9 cellular contexts compared by ENCODE assay signal in genomic region chr20:35490736-35491181, GRCh38. TPM values are rescaled to one million over a fixed set of nuclear protein-coding genes. Genes with fewer than 3 reads are reported as not detected.
DNase-seq lines count a peak whose midpoint lies in the region; ATAC-seq and TF ChIP-seq lines count a peak whose summit lies in the region.
"Had no signal": no experiment of that assay in that cellular context is flagged by ENCODE, and none has a peak within 500 bp of the region (broad histone marks: within the 10 kb centered on the region; RNA-seq: fewer than 3 reads in every experiment).

No MANE protein-coding gene starts in this region.

- H3K4me1 Mint-ChIP-seq in T-cell, result peaks cover 67 to 79% (median 74%) of the 10 kb centered on the region in 3 donors
- H3K4me1 Mint-ChIP-seq in activated naive CD8-positive, alpha-beta T cell treated with anti-CD3 and anti-CD28 coated beads, Interleukin-2, amount 10 ng/mL, durations not matched to agents 7 days and 5 days, result peaks cover 33% of the 10 kb centered on the region

- POLR2A ChIA-PET in T-cell (lab: Charles Lee), result interaction anchor here (0.5 to 1.3 kb wide), 5 partner anchors 9 to 360 kb away, joined by 3 to 7 read pairs (median 4); partner anchors contain the start of genes CEP250 (in 1 of the 2) and RBM39 (in 1 of the 2)
- POLR2A ChIA-PET in activated naive CD8-positive, alpha-beta T cell treated with anti-CD3 and anti-CD28 coated beads, Interleukin-2, amount 10 ng/mL, durations not matched to agents 7 days and 5 days (lab: Charles Lee), result interaction anchor here (0.7 to 3.7 kb wide), 22 partner anchors 11 to 464 kb away, joined by 3 to 30 read pairs (median 5); partner anchors contain the start of genes CEP250, CPNE1, ERGIC3 and MMP24OS

- peak overlapping the region in 17 of 21 experiments; percentile 7 to 89 (median 69) for H3K27ac ChIP-seq in skin epidermis
- H3K27ac ChIP-seq in prostate gland, result no peak overlapping the region

- intact Hi-C loops in prostate gland (cut with DNase I), result no loop called here

- TF ChIP-seq POLR2A in prostate gland (IDR thresholded peaks at IDR 0.05), result no peak

- no peaks in the 10 kb centered on the region for H3K9me3 Mint-ChIP-seq in T-cell
- H3K9me3 Mint-ChIP-seq in activated naive CD8-positive, alpha-beta T cell treated with anti-CD3 and anti-CD28 coated beads, Interleukin-2, amount 10 ng/mL, durations not matched to agents 7 days and 5 days, result no peaks in the 10 kb centered on the region

- H3K4me3 Mint-ChIP-seq in T-cell, result peak overlapping the region; percentile 96 to 99 (median 96)
- peak overlapping the region; percentile 99 for H3K4me3 Mint-ChIP-seq in activated naive CD8-positive, alpha-beta T cell treated with anti-CD3 and anti-CD28 coated beads, Interleukin-2, amount 10 ng/mL, durations not matched to agents 7 days and 5 days

- H3K36me3 ChIP-seq in prostate gland, result peaks cover 0 to 11% of the 10 kb centered on the region in 2 donors

- CTCF ChIA-PET in T-cell (lab: Charles Lee), result interaction anchor here in 1 of 2 donors (0.6 to 1.1 kb wide), 8 partner anchors 29 to 463 kb away, joined by 3 to 4 read pairs (median 3); partner anchors contain the start of genes CEP250 and SCAND1

- H3K9me3 ChIP-seq in prostate gland, result no peaks in the 10 kb centered on the region

- no peak for TF ChIP-seq CTCF in prostate gland (IDR thresholded peaks at IDR 0.05)

- ATAC-seq in GM18517 (IDR thresholded peaks at IDR 0.05; ENCODE audit: unreplicated experiment) (peak; percentile 94), HG02938 (IDR thresholded peaks at IDR 0.05; ENCODE audit: unreplicated experiment) (peak; percentile 89), T-cell (replicated peaks in 1 of 4) (peak; percentile 99 to 100 (median 100))
- ATAC-seq in activated naive CD8-positive, alpha-beta T cell treated with anti-CD3 and anti-CD28 coated beads, Interleukin-2, amount 10 ng/mL, durations not matched to agents 7 days and 5 days (ENCODE audit: low read depth), result peak; percentile 98

- peak; percentile 37 to 75 (median 56) for DNase-seq in T-cell
- peak; percentile 70 for DNase-seq in activated naive CD8-positive, alpha-beta T cell treated with anti-CD3 and anti-CD28 coated beads, Interleukin-2, amount 10 ng/mL, durations not matched to agents 7 days and 5 days
- no peak for DNase-seq in prostate gland (ENCODE audit: low spot score)
- no peak for DNase-seq in mesenteric fat pad (ENCODE audit: low spot score)
- no peak for DNase-seq in SW 1271 (lab: John Stamatoyannopoulos, UW)
- DNase-seq: IMR-90 had no signal

- peak overlapping the region; percentile 99 for H3K27ac Mint-ChIP-seq in T-cell
- H3K27ac Mint-ChIP-seq in activated naive CD8-positive, alpha-beta T cell treated with anti-CD3 and anti-CD28 coated beads, Interleukin-2, amount 10 ng/mL, durations not matched to agents 7 days and 5 days, result peak overlapping the region; percentile 99

- H3K4me3 ChIP-seq in skin epidermis (peak overlapping the region; percentile 24 to 45 (median 37)), prostate gland (no peak overlapping the region)

- peaks cover 44% of the 10 kb centered on the region for H3K36me3 Mint-ChIP-seq in T-cell
- H3K36me3 Mint-ChIP-seq in activated naive CD8-positive, alpha-beta T cell treated with anti-CD3 and anti-CD28 coated beads, Interleukin-2, amount 10 ng/mL, durations not matched to agents 7 days and 5 days, result peaks cover 47% of the 10 kb centered on the region

- H3K4me1 ChIP-seq in prostate gland (replicated peaks), result no peaks in the 10 kb centered on the region

- H3K27me3 Mint-ChIP-seq in T-cell, result no peaks in the 10 kb centered on the region
- H3K27me3 Mint-ChIP-seq in activated naive CD8-positive, alpha-beta T cell treated with anti-CD3 and anti-CD28 coated beads, Interleukin-2, amount 10 ng/mL, durations not matched to agents 7 days and 5 days, result no peaks in the 10 kb centered on the region

- no peaks in the 10 kb centered on the region for H3K27me3 ChIP-seq in prostate gland (replicated peaks; ENCODE audit: insufficient read depth)

- WGBS in prostate gland, result 84% methylated on average over 6 of the region's 6 CpGs

RNA-seq across cellular contexts. Expression of gene CEP250, which starts 35.4 kb away (rescaled TPM):
- total RNA-seq in T-cell (10 to 100 TPM; 45.7 to 70.7 (median 67.4) TPM), prostate gland (10 to 100 TPM; 35.2 to 36.9 TPM), mesenteric fat pad (19.3 TPM)
- 10 to 100 TPM; 82.9 to 84.5 TPM for total RNA-seq in activated naive CD8-positive, alpha-beta T cell treated with anti-CD3 and anti-CD28 coated beads, Interleukin-2, amount 10 ng/mL, durations not matched to agents 7 days and 5 days

RNA-seq across cellular contexts. Expression of gene C20orf173, which starts 38.7 kb away (rescaled TPM):
- not detected for total RNA-seq in T-cell
- not detected for total RNA-seq in activated naive CD8-positive, alpha-beta T cell treated with anti-CD3 and anti-CD28 coated beads, Interleukin-2, amount 10 ng/mL, durations not matched to agents 7 days and 5 days
- not detected for total RNA-seq in prostate gland
- total RNA-seq in mesenteric fat pad, result not detected
- total RNA-seq: IMR-90 had no signal

RNA-seq across cellular contexts. Expression of gene ERGIC3, which starts 51.1 kb away (rescaled TPM):
- total RNA-seq in T-cell (100 to 1,000 TPM; 135 to 180 (median 166) TPM), prostate gland (100 to 1,000 TPM; 277 to 282 TPM), mesenteric fat pad (138 TPM)
- total RNA-seq in activated naive CD8-positive, alpha-beta T cell treated with anti-CD3 and anti-CD28 coated beads, Interleukin-2, amount 10 ng/mL, durations not matched to agents 7 days and 5 days, result 100 to 1,000 TPM; 123 to 125 TPM

RNA-seq across cellular contexts. Expression of gene GDF5, which starts 52.7 kb away (rescaled TPM):
- under 1 TPM in 2 of 5 donors, not detected in 3; 0.09 to 0.10 TPM for total RNA-seq in T-cell
- not detected for total RNA-seq in activated naive CD8-positive, alpha-beta T cell treated with anti-CD3 and anti-CD28 coated beads, Interleukin-2, amount 10 ng/mL, durations not matched to agents 7 days and 5 days
- total RNA-seq in prostate gland, result under 1 TPM; 0.50 to 0.68 TPM
- 2.7 TPM for total RNA-seq in mesenteric fat pad

Comparison
In these comparisons a context has a peak if more than half of its experiments do, and no peak if none do; other contexts are left out.
1. DNase-seq: peak in T-cell (34 of 34) and activated naive CD8-positive, alpha-beta T cell treated with anti-CD3 and anti-CD28 coated beads, Interleukin-2, amount 10 ng/mL, durations not matched to agents 7 days and 5 days (single experiment); none in prostate gland (single experiment), mesenteric fat pad (single experiment) and SW 1271 (0 of 2).
2. H3K27ac ChIP-seq: peak in skin epidermis (17 of 21); none in prostate gland (0 of 2).
3. H3K4me3 ChIP-seq: peak in skin epidermis (7 of 7); none in prostate gland (0 of 2).
4. Peak in every context shown above with its lines, with median percentiles within 50 percentile points of each other: ATAC-seq.